In the genomic region with DNA sequence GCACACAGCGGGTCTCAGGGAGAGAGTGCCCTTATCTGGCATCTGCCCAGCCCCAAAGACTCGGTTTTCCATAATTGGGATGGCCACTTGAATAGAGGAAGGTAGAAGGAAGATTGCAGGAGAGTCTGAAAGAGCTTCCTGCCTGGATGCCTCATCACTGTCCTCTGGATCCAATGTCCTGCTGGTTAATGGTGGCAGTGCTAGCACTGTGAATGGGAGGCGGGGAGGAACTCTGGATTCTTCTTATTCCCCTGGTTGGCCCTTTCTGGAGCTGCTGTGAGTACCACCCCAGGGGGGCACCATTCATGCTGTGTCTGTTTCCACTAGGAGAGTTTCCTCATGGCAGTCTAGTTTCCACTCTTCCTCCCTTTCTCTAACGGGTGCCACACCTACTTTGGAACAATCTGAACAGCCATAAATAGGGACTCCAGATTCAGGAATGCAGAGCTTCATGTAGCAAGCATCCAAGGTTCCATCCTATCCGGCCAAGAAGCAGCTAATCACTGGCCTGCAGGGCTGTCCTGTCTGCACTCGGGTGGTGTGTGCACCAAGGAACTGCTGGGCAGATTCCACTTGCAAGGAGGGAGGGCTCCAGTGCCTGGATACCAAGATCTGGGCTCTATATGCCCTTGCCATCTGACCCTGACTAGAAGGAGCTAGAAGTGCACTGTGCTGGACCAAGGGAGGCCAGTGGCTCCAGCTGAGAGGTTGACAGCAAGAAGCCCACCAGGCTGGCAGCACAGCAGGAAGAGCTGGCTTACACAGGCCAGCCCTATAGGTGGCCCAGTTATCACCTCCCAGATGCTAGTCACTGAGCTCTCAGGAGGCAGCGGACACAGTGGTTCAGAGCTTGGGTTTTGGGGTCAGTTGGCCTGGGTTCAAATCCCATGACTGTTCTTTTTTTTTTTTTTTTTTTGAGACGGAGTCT, we compare ENCODE assay signal across 16 cellular contexts. TPM values are rescaled to one million over a fixed set of nuclear protein-coding genes. Genes with fewer than 3 reads are reported as not detected.
DNase-seq lines count a peak whose midpoint lies in the region; ATAC-seq and TF ChIP-seq lines count a peak whose summit lies in the region.
"Had no signal": no experiment of that assay in that cellular context is flagged by ENCODE, and none has a peak within 500 bp of the region (broad histone marks: within the 10 kb centered on the region; RNA-seq: fewer than 3 reads in every experiment).

No MANE protein-coding gene starts in this region.

- no peaks in the 10 kb centered on the region for H3K36me3 ChIP-seq in esophagus (ENCODE audit: control insufficient read depth in 2 of 2, insufficient read depth in 2 of 2, low read length in 1 of 2)

- peaks cover 69% of the 10 kb centered on the region for H3K4me1 Mint-ChIP-seq in nephron
- no peaks in the 10 kb centered on the region for H3K4me1 Mint-ChIP-seq in progenitor cell of endocrine pancreas (ENCODE audit: low read depth)

- H3K4me3 Mint-ChIP-seq in nephron (peak overlapping the region in 2 of 3 experiments; percentile 54 to 59), progenitor cell of endocrine pancreas (ENCODE audit: low read depth) (no peak overlapping the region)
- H3K4me3 Mint-ChIP-seq: CD4-positive, CD25-positive, alpha-beta regulatory T cell; immature natural killer cell had no signal

- ATAC-seq in GM21367 (IDR thresholded peaks at IDR 0.05; ENCODE audit: unreplicated experiment) = no peak
- ATAC-seq: esophagus mucosa had no signal

- TF ChIP-seq RAD21 in Ishikawa (IDR thresholded peaks at IDR 0.05; ENCODE audit: low read depth) = no peak

- DNase-seq in AG10803 (ENCODE audit: low read depth) (peak; percentile 90), activated gamma-delta T cell (lab: John Stamatoyannopoulos, UW) (no peak), T-helper 1 cell (no peak), progenitor cell of endocrine pancreas (ENCODE audit: low spot score, unreplicated experiment) (no peak)
- DNase-seq: activated CD4-positive, alpha-beta T cell treated with anti-CD3 and anti-CD28 coated beads for 48 hours; activated effector memory CD4-positive, alpha-beta T cell treated with Interleukin-2 at 50 U/mL for 16 hours; CD4-positive, CD25-positive, alpha-beta regulatory T cell; central memory CD4-positive, alpha-beta T cell; immature natural killer cell; SW 1271 had no signal

- no peaks in the 10 kb centered on the region for H3K9me3 ChIP-seq in esophagus (ENCODE audit: control insufficient read depth in 2 of 2, insufficient read depth in 1 of 2, low read depth in 1 of 2, low read length in 1 of 2)

- 56 to 61% methylated on average over 7 to 8 of the region's 8 CpGs for WGBS in esophagus, 2 donors

- peaks cover 2 to 11% of the 10 kb centered on the region in 2 donors for H3K4me1 ChIP-seq in esophagus (ENCODE audit: control insufficient read depth in 2 of 2, insufficient read depth in 2 of 2, low read length in 1 of 2)

- TF ChIP-seq EP300 in Ishikawa (IDR thresholded peaks at IDR 0.05; ENCODE audit: borderline replicate concordance) = no peak

- peak overlapping the region in 2 of 3 experiments; percentile 56 to 84 for H3K27ac Mint-ChIP-seq in nephron
- H3K27ac Mint-ChIP-seq in progenitor cell of endocrine pancreas = no peak overlapping the region
- H3K27ac Mint-ChIP-seq: CD4-positive, CD25-positive, alpha-beta regulatory T cell; immature natural killer cell had no signal

- H3K27me3 ChIP-seq in esophagus (ENCODE audit: control insufficient read depth in 1 of 2, insufficient read depth in 2 of 2, low read length in 2 of 2) = no peaks in the 10 kb centered on the region

- H3K27me3 Mint-ChIP-seq in nephron (ENCODE audit: low read depth) (peaks cover 50% of the 10 kb centered on the region), progenitor cell of endocrine pancreas (peaks cover 78% of the 10 kb centered on the region)

- H3K4me3 ChIP-seq in AG10803 (ENCODE audit: low read length) (no peak overlapping the region), esophagus (ENCODE audit: low read depth in 1 of 2, low read length in 2 of 2) (no peak overlapping the region)

- H3K9me3 Mint-ChIP-seq in nephron = no peaks in the 10 kb centered on the region
- H3K9me3 Mint-ChIP-seq in progenitor cell of endocrine pancreas (ENCODE audit: low read depth) = no peaks in the 10 kb centered on the region
- H3K9me3 Mint-ChIP-seq: immature natural killer cell had no signal

- H3K36me3 Mint-ChIP-seq in nephron (ENCODE audit: low read depth) = no peaks in the 10 kb centered on the region
- H3K36me3 Mint-ChIP-seq in progenitor cell of endocrine pancreas (ENCODE audit: insufficient read depth) = no peaks in the 10 kb centered on the region
- H3K36me3 Mint-ChIP-seq: CD4-positive, CD25-positive, alpha-beta regulatory T cell; immature natural killer cell had no signal

- TF ChIP-seq CTCF in AG10803 (conservative IDR thresholded peaks at IDR 0.05; ENCODE audit: low read length) = peak; percentile 31
- TF ChIP-seq CTCF in nephron (IDR thresholded peaks at IDR 0.05; ENCODE audit: unreplicated experiment in 3 of 3) = no peak
- no peak for TF ChIP-seq CTCF in progenitor cell of endocrine pancreas (IDR thresholded peaks at IDR 0.05; ENCODE audit: unreplicated experiment)

- peak overlapping the region; percentile 24 to 66 for H3K27ac ChIP-seq in esophagus (ENCODE audit: low read depth in 2 of 2, low read length in 1 of 2)

TF ChIP-seq in Ishikawa, 13 proteins besides CTCF, POLR2A, EP300 and RAD21:
- TF ChIP-seq CEBPB (IDR thresholded peaks at IDR 0.05) (no peak), TEAD4 (IDR thresholded peaks at IDR 0.05) (peak; percentile 48)

RNA-seq across cellular contexts. Expression of a gene that starts 4.6 kb away (rescaled TPM):
- 1 to 10 TPM; 3.0 to 5.9 TPM for polyA plus RNA-seq in esophagus
- total RNA-seq in progenitor cell of endocrine pancreas = 1.3 and 1.7 TPM in 2 replicates
- total RNA-seq: CD4-positive, CD25-positive, alpha-beta regulatory T cell had no signal
- polyA plus RNA-seq: CD4-positive, CD25-positive, alpha-beta regulatory T cell; immature natural killer cell had no signal

RNA-seq across cellular contexts. Expression of a gene that starts 55.1 kb away (rescaled TPM):
- polyA plus RNA-seq in esophagus = 1 to 10 TPM; 1.2 to 1.7 TPM
- total RNA-seq in progenitor cell of endocrine pancreas = not detected in 2 replicates
- polyA plus RNA-seq: neural cell had no signal
